ENCODE assay signal across 20 cellular contexts in the genomic region with DNA sequence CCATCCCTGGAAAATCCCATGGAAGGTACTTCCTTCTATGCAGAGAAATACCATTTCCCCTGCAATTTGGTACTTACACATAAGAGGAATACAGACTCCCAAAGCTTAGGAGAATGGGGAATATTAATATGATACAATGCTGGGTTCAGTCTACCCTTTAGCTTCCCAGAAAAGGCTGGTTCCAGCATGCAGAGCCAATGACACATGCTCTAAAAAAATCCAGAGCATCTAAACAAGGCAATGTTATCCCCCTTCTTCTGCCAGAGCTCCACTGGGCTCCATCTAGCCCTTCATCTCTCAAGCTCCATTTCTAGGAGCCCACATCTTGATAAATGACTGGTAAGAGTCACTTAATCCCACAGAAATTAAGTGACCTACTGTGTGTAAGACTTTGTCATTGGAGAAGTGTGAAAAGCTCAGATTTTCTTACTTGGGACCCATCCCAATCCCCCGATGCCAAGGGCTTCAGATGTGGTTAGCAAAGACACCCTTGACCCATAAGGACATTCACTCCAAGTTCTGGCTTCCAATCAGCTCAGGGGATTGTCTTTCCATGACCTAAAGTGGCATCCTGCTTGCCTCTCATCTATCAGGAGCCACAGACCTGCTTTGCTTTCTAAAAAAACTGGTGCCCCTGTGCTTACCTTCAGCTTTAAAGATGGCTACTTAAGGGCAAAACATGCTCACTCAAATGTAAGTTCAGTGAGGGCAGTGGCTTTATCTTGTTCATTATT.
DNase-seq lines count a peak whose midpoint lies in the region; ATAC-seq, FAIRE-seq and TF ChIP-seq lines count a peak whose summit lies in the region.
"Had no signal": no experiment of that assay in that cellular context is flagged by ENCODE, and none has a peak within 500 bp of the region (broad histone marks: within the 10 kb centered on the region; RNA-seq: fewer than 3 reads in every experiment).

No MANE protein-coding gene starts in this region.

- H3K4me2 ChIP-seq in keratinocyte (ENCODE audit: control insufficient read depth, extremely low read depth, insufficient read depth, low read depth, low read length) = no peak overlapping the region

- H3K27me3 ChIP-seq in heart left ventricle (no peaks in the 10 kb centered on the region), keratinocyte (ENCODE audit: control insufficient read depth, extremely low read depth, insufficient read depth, low read length) (no peaks in the 10 kb centered on the region), stomach smooth muscle (ENCODE audit: control insufficient read depth in 1 of 2, insufficient read depth in 2 of 2, low read length in 2 of 2) (no peaks in the 10 kb centered on the region)

- H3K27me3 Mint-ChIP-seq in T-cell = peaks cover 13 to 17% of the 10 kb centered on the region in 2 donors

- H3K36me3 Mint-ChIP-seq in T-cell = no peaks in the 10 kb centered on the region

- H3K27ac Mint-ChIP-seq in T-cell = no peak overlapping the region

- H3K4me3 Mint-ChIP-seq in T-cell = no peak overlapping the region

- H3K4me1 ChIP-seq in heart left ventricle = peaks cover 0 to 46% (median 19%) of the 10 kb centered on the region in 12 donors
- peaks cover 3% of the 10 kb centered on the region for H3K4me1 ChIP-seq in keratinocyte (ENCODE audit: control insufficient read depth, extremely low read depth, insufficient read depth, low read length)
- H3K4me1 ChIP-seq in stomach smooth muscle (ENCODE audit: control insufficient read depth, insufficient read depth, low read length) = peaks cover 5% of the 10 kb centered on the region
- H3K4me1 ChIP-seq: SJSA1 had no signal

- no peaks in the 10 kb centered on the region for H3K79me2 ChIP-seq in keratinocyte (ENCODE audit: control insufficient read depth, insufficient read depth, low read length)

- no peak overlapping the region for H3K4me3 ChIP-seq in coronary artery
- no peak overlapping the region for H3K4me3 ChIP-seq in heart left ventricle
- no peak overlapping the region for H3K4me3 ChIP-seq in keratinocyte (ENCODE audit: control insufficient read depth in 2 of 3, extremely low read depth in 1 of 3, insufficient read depth in 2 of 3, low read depth in 1 of 3, low read length in 3 of 3)
- no peak overlapping the region for H3K4me3 ChIP-seq in stomach smooth muscle (ENCODE audit: low read length in 2 of 2)
- H3K4me3 ChIP-seq: SJSA1 had no signal

- peak; percentile 29 for DNase-seq in coronary artery (ENCODE audit: low spot score)
- DNase-seq in heart left ventricle = no peak
- DNase-seq in keratinocyte (ENCODE audit: low read depth, low spot score) = no peak
- DNase-seq in NCI-H526 treated with DMSO at 0.1 percent for 48 hours (lab: John Stamatoyannopoulos, UW) = no peak
- no peak for DNase-seq in middle frontal gyrus (ENCODE audit: extremely low spot score, low spot score)
- no peak for DNase-seq in ureter (ENCODE audit: low spot score)
- DNase-seq in T-cell = no peak
- DNase-seq: ACHN, DMS79, KBM-7, NCI-H1694 treated with DMSO at 0.1 percent for 48 hours, NCI-H2107, NCI-H2227 treated with DMSO at 0.1 percent for 48 hours, NCI-H524, PC-3 had no signal

- no peaks in the 10 kb centered on the region for H3K36me3 ChIP-seq in heart left ventricle
- H3K36me3 ChIP-seq in keratinocyte (ENCODE audit: control insufficient read depth in 2 of 2, extremely low read depth in 1 of 2, insufficient read depth in 2 of 2, low read length in 2 of 2) = no peaks in the 10 kb centered on the region
- H3K36me3 ChIP-seq in stomach smooth muscle (ENCODE audit: control insufficient read depth in 2 of 2, insufficient read depth in 2 of 2, low read length in 2 of 2) = no peaks in the 10 kb centered on the region
- H3K36me3 ChIP-seq: SJSA1 had no signal

- H4K20me1 ChIP-seq in keratinocyte (ENCODE audit: control insufficient read depth, extremely low read depth, insufficient read depth, low read length) = no peaks in the 10 kb centered on the region

- POLR2A ChIA-PET in T-cell (lab: Charles Lee) = no interaction called here

- H3K4me1 Mint-ChIP-seq in T-cell = no peaks in the 10 kb centered on the region

- CTCF ChIA-PET in T-cell (lab: Charles Lee) = interaction anchor here in 1 of 2 donors (0.6 kb wide), 1 partner anchor 1893 kb away, joined by 3 read pairs; no protein-coding TSS in a partner anchor

- TF ChIP-seq POLR2A in heart left ventricle (IDR thresholded peaks at IDR 0.05) = no peak

- no peak for TF ChIP-seq CTCF in coronary artery (IDR thresholded peaks at IDR 0.05)
- no peak for TF ChIP-seq CTCF in heart left ventricle (IDR thresholded peaks at IDR 0.05)
- TF ChIP-seq CTCF in keratinocyte (optimal IDR thresholded peaks at IDR 0.05 in 1 of 3, IDR thresholded peaks at IDR 0.05 in 1 of 3, conservative IDR thresholded peaks at IDR 0.05 in 1 of 3; ENCODE audit: extremely low read depth in 1 of 3, insufficient read depth in 2 of 3, low read length in 3 of 3) = no peak

- no peak overlapping the region for H3K9ac ChIP-seq in keratinocyte (ENCODE audit: control insufficient read depth, extremely low read depth, insufficient read depth, low read length)
- no peak overlapping the region for H3K9ac ChIP-seq in stomach smooth muscle (ENCODE audit: low read length in 2 of 2)

- dilution Hi-C loops in keratinocyte (cut with MboI; ENCODE audit: extremely low pct_ligation_motif_present, low sequenced_read_pairs) = no loop called here

- no peaks in the 10 kb centered on the region for H3K9me1 ChIP-seq in keratinocyte (ENCODE audit: control insufficient read depth, extremely low read depth, insufficient read depth, low read length)

- no peaks in the 10 kb centered on the region for H3K9me3 ChIP-seq in heart left ventricle
- no peaks in the 10 kb centered on the region for H3K9me3 ChIP-seq in keratinocyte (ENCODE audit: control insufficient read depth, low read depth, low read length)
- H3K9me3 ChIP-seq in stomach smooth muscle (ENCODE audit: control insufficient read depth in 2 of 2, low read length in 2 of 2) = no peaks in the 10 kb centered on the region
- H3K9me3 ChIP-seq: SJSA1 had no signal

- no peak overlapping the region for H2AFZ ChIP-seq in keratinocyte (ENCODE audit: control insufficient read depth, low read length)

- intact Hi-C loops in heart left ventricle (cut with DNase I) = loop anchor here in 1 of 10 donors (5.0 kb wide), 2 partner anchors 96 to 171 kb away; a partner anchor contains a TSS

- H3K9me3 Mint-ChIP-seq in T-cell = peaks cover 0 to 6% (median 5%) of the 10 kb centered on the region in 3 donors

- 40 to 64% (median 52%) methylated on average over 1 of the region's 1 CpG for WGBS in heart left ventricle, 4 donors

- FAIRE-seq in keratinocyte (lab: Jason Lieb, UNC) = peak; percentile 53
- FAIRE-seq: H54 had no signal

- H3K27ac ChIP-seq in coronary artery = peak overlapping the region; percentile 10 to 59
- peak overlapping the region; percentile 71 to 97 (median 87) for H3K27ac ChIP-seq in heart left ventricle
- no peak overlapping the region for H3K27ac ChIP-seq in keratinocyte (ENCODE audit: control insufficient read depth, insufficient read depth, low read length)
- H3K27ac ChIP-seq in stomach smooth muscle (ENCODE audit: low read length) = peak overlapping the region; percentile 31
- H3K27ac ChIP-seq: C4-2B, RWPE1, SJSA1 had no signal

- ATAC-seq in heart left ventricle = peak in 3 of 4 donors; percentile 58 to 74 (median 61)
- no peak for ATAC-seq in T-cell (replicated peaks in 1 of 4)
- ATAC-seq: PC-3 had no signal

Comparison
In these comparisons a context has a peak if more than half of its experiments do, and no peak if none do; other contexts are left out.
1. ATAC-seq: peak in heart left ventricle (3 of 4); none in T-cell (0 of 4).